1 cellular context compared by ENCODE assay signal in the genomic region with DNA sequence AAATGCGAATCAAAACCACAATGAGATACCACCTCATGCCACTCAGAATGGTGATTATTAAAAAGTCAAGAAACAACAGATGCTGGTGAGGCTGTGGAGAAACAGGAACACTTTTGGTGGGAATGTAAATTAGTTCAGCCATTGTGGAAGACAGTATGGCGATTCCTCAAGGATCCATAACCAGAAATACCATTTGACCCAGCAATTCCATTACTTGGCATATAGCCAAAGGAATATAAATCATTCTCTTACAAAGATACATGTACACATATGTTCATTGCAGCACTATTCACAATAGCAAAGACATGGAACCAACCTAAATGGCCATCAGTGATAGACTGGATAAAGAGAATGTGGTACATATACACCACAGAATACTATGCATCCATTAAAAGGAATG. TPM values are rescaled to one million over a fixed set of nuclear protein-coding genes. Genes with fewer than 3 reads are reported as not detected.
"Had no signal": no experiment of that assay in that cellular context is flagged by ENCODE, and none has a peak within 500 bp of the region (broad histone marks: within the 10 kb centered on the region; RNA-seq: fewer than 3 reads in every experiment).

No MANE protein-coding gene starts in this region.

RNA-seq across cellular contexts. Expression of gene TMEM178A, which starts 9.5 kb away (rescaled TPM):
- total RNA-seq: NCI-H460 had no signal
